ENCODE assay signal across 22 cellular contexts in genomic region chr14:68596211-68596610, GRCh38.
"Had no signal": no experiment of that assay in that cellular context is flagged by ENCODE, and none has a peak within 500 bp of the region (broad histone marks: within the 10 kb centered on the region; RNA-seq: fewer than 3 reads in every experiment).

No MANE protein-coding gene starts in this region.

- H3K4me3 Mint-ChIP-seq: activated CD4-positive, alpha-beta T cell treated with anti-CD3 and anti-CD28 coated beads, Interleukin-2, amount 10 ng/mL, durations not matched to agents 24 days and 14 days; activated CD8-positive, alpha-beta T cell treated with anti-CD3 and anti-CD28 coated beads, Interleukin-2, amount 10 ng/mL, durations not matched to agents 7 days and 5 days; activated naive CD4-positive, alpha-beta T cell treated with anti-CD3 and anti-CD28 coated beads for 36 hours; activated naive CD8-positive, alpha-beta T cell treated with anti-CD3 and anti-CD28 coated beads, Interleukin-2, amount 50 U/mL, for 24 hours; activated T-cell treated with anti-CD3 and anti-CD28 coated beads, Interleukin-2, amount 50 U/mL, for 24 hours; immature natural killer cell; natural killer cell treated with Interleukin-12 subunit alpha and Interleukin-12 subunit beta and Interleukin-15 and Interleukin-18, amount 100 ng/mL, for 72 hours; stimulated activated effector memory CD8-positive, alpha-beta T cell treated with anti-CD3 and anti-CD28 coated beads, Interleukin-12 subunit alpha, Interleukin-12 subunit beta, amount 100 ng/mL, for 72 hours had no signal

- H3K36me3 Mint-ChIP-seq: natural killer cell treated with Interleukin-12 subunit alpha and Interleukin-12 subunit beta and Interleukin-15 and Interleukin-18, amount 100 ng/mL, for 72 hours; stimulated activated effector memory CD8-positive, alpha-beta T cell treated with anti-CD3 and anti-CD28 coated beads, Interleukin-12 subunit alpha, Interleukin-12 subunit beta, amount 100 ng/mL, for 72 hours had no signal

- H3K27me3 Mint-ChIP-seq: activated CD4-positive, alpha-beta T cell treated with anti-CD3 and anti-CD28 coated beads, Interleukin-2, amount 10 ng/mL, durations not matched to agents 24 days and 14 days; activated naive CD8-positive, alpha-beta T cell treated with anti-CD3 and anti-CD28 coated beads, Interleukin-2, amount 50 U/mL, for 24 hours; activated T-cell treated with anti-CD3 and anti-CD28 coated beads, Interleukin-2, amount 50 U/mL, for 24 hours; natural killer cell treated with Interleukin-12 subunit alpha and Interleukin-12 subunit beta and Interleukin-15 and Interleukin-18, amount 100 ng/mL, for 72 hours; progenitor cell of endocrine pancreas had no signal

- H3K9me3 ChIP-seq: breast epithelium, heart right ventricle, right atrium auricular region, testis, upper lobe of right lung had no signal

- H3K27ac Mint-ChIP-seq: activated CD4-positive, alpha-beta T cell treated with anti-CD3 and anti-CD28 coated beads, Interleukin-2, amount 10 ng/mL, durations not matched to agents 24 days and 14 days; activated CD8-positive, alpha-beta T cell treated with anti-CD3 and anti-CD28 coated beads, Interleukin-2, amount 10 ng/mL, durations not matched to agents 7 days and 5 days; activated naive CD4-positive, alpha-beta T cell treated with anti-CD3 and anti-CD28 coated beads for 36 hours; activated naive CD8-positive, alpha-beta T cell treated with anti-CD3 and anti-CD28 coated beads, Interleukin-2, amount 50 U/mL, for 24 hours; activated T-cell treated with anti-CD3 and anti-CD28 coated beads, Interleukin-2, amount 50 U/mL, for 24 hours; immature natural killer cell; natural killer cell treated with Interleukin-12 subunit alpha and Interleukin-12 subunit beta and Interleukin-15 and Interleukin-18, amount 100 ng/mL, for 72 hours; progenitor cell of endocrine pancreas; stimulated activated effector memory CD8-positive, alpha-beta T cell treated with anti-CD3 and anti-CD28 coated beads, Interleukin-12 subunit alpha, Interleukin-12 subunit beta, amount 100 ng/mL, for 72 hours had no signal

- H3K36me3 ChIP-seq: breast epithelium, heart right ventricle, right atrium auricular region, upper lobe of right lung had no signal

- ATAC-seq: activated CD8-positive, alpha-beta T cell treated with anti-CD3 and anti-CD28 coated beads, Interleukin-2, amount 10 ng/mL, durations not matched to agents 7 days and 5 days; activated naive CD8-positive, alpha-beta T cell treated with anti-CD3 and anti-CD28 coated beads, Interleukin-2, amount 50 U/mL, for 24 hours; esophagus mucosa; heart right ventricle; natural killer cell treated with Interleukin-12 subunit alpha and Interleukin-12 subunit beta and Interleukin-15 and Interleukin-18, amount 100 ng/mL, for 72 hours; stimulated activated effector memory CD8-positive, alpha-beta T cell treated with anti-CD3 and anti-CD28 coated beads, Interleukin-12 subunit alpha, Interleukin-12 subunit beta, amount 100 ng/mL, for 72 hours; upper lobe of right lung had no signal

- H3K27ac ChIP-seq: right atrium auricular region, testis, upper lobe of right lung had no signal

- DNase-seq: activated CD4-positive, alpha-beta T cell treated with anti-CD3 and anti-CD28 coated beads, Interleukin-2, amount 10 ng/mL, durations not matched to agents 24 days and 14 days; activated CD8-positive, alpha-beta T cell treated with anti-CD3 and anti-CD28 coated beads, Interleukin-2, amount 10 ng/mL, durations not matched to agents 7 days and 5 days; activated naive CD4-positive, alpha-beta T cell treated with anti-CD3 and anti-CD28 coated beads for 36 hours; activated naive CD8-positive, alpha-beta T cell treated with anti-CD3 and anti-CD28 coated beads, Interleukin-2, amount 50 U/mL, for 24 hours; activated T-cell treated with anti-CD3 and anti-CD28 coated beads, Interleukin-2, amount 50 U/mL, for 24 hours; aorta; effector CD8-positive, alpha-beta T cell; heart right ventricle; immature natural killer cell; mesendoderm; occipital lobe; stimulated activated CD4-positive, alpha-beta T cell treated with anti-CD3 and anti-CD28 coated beads, Interleukin-4, amount 100 ng/mL, for 24 hours; T-helper 1 cell; T-helper 9 cell; testis had no signal

- H3K4me3 ChIP-seq: breast epithelium, heart right ventricle, right atrium auricular region, testis, upper lobe of right lung had no signal

- H3K9me3 Mint-ChIP-seq: activated CD4-positive, alpha-beta T cell treated with anti-CD3 and anti-CD28 coated beads, Interleukin-2, amount 10 ng/mL, durations not matched to agents 24 days and 14 days; activated naive CD4-positive, alpha-beta T cell treated with anti-CD3 and anti-CD28 coated beads for 36 hours; activated naive CD8-positive, alpha-beta T cell treated with anti-CD3 and anti-CD28 coated beads, Interleukin-2, amount 50 U/mL, for 24 hours; activated T-cell treated with anti-CD3 and anti-CD28 coated beads, Interleukin-2, amount 50 U/mL, for 24 hours; immature natural killer cell; natural killer cell treated with Interleukin-12 subunit alpha and Interleukin-12 subunit beta and Interleukin-15 and Interleukin-18, amount 100 ng/mL, for 72 hours; stimulated activated effector memory CD8-positive, alpha-beta T cell treated with anti-CD3 and anti-CD28 coated beads, Interleukin-12 subunit alpha, Interleukin-12 subunit beta, amount 100 ng/mL, for 72 hours had no signal

- H3K27me3 ChIP-seq: breast epithelium, heart right ventricle, right atrium auricular region, testis, upper lobe of right lung had no signal
